11 cellular contexts compared by ENCODE assay signal in the genomic region with DNA sequence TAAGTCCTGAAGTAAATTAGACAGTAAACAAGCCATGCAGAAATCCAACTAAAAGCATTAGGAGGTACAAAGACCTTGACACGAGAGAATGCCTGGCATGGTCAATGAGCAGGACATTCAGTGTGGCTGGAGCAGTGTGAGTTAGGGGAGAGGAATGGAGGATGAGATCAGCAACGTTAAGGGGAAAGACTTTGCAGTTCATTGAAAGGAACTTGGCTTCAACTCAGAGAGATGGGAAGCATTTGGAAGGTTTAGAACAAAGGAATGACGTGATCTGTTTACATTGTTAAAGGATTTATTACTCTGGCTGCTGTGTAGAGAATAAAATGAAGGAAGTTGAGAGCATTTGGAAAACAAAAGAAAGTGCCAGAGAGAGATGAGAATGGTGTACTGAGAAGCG.
DNase-seq lines count a peak whose midpoint lies in the region; ATAC-seq, FAIRE-seq and TF ChIP-seq lines count a peak whose summit lies in the region.
"Had no signal": no experiment of that assay in that cellular context is flagged by ENCODE, and none has a peak within 500 bp of the region (broad histone marks: within the 10 kb centered on the region; RNA-seq: fewer than 3 reads in every experiment).

No MANE protein-coding gene starts in this region.

- CTCF ChIA-PET in AG04450 (lab: Charles Lee), result interaction anchor here (1.0 kb wide), 1 partner anchor 609 kb away, joined by 10 read pairs; no protein-coding TSS in a partner anchor

- no peaks in the 10 kb centered on the region for H3K9me3 ChIP-seq in AG04450 (ENCODE audit: control insufficient read depth, insufficient read depth, low read length)
- no peaks in the 10 kb centered on the region for H3K9me3 ChIP-seq in body of pancreas

- TF ChIP-seq POLR2A in body of pancreas (IDR thresholded peaks at IDR 0.05), result no peak

- no peak overlapping the region for H3K27ac ChIP-seq in AG04450 (ENCODE audit: low read depth, low read length)
- no peak overlapping the region for H3K27ac ChIP-seq in body of pancreas

- no peak overlapping the region for H3K27ac Mint-ChIP-seq in glutamatergic neuron (ENCODE audit: unreplicated experiment)
- H3K27ac Mint-ChIP-seq: activated naive CD4-positive, alpha-beta T cell treated with anti-CD3 and anti-CD28 coated beads, Interleukin-2, amount 10 ng/mL, durations not matched to agents 7 days and 5 days had no signal

- H3K4me3 Mint-ChIP-seq in glutamatergic neuron (ENCODE audit: unreplicated experiment), result no peak overlapping the region
- H3K4me3 Mint-ChIP-seq: activated naive CD4-positive, alpha-beta T cell treated with anti-CD3 and anti-CD28 coated beads, Interleukin-2, amount 10 ng/mL, durations not matched to agents 7 days and 5 days had no signal

- WGBS in body of pancreas, 2 donors, result 34% methylated on average over 4 of the region's 4 CpGs

- ATAC-seq in GM18868 (IDR thresholded peaks at IDR 0.05; ENCODE audit: unreplicated experiment), result no peak
- ATAC-seq in GM18511 (IDR thresholded peaks at IDR 0.05; ENCODE audit: unreplicated experiment), result no peak
- ATAC-seq in body of pancreas, result no peak

- intact Hi-C loops in body of pancreas (cut with DNase I), result no loop called here

- H3K4me1 ChIP-seq in body of pancreas, result no peaks in the 10 kb centered on the region

- TF ChIP-seq CTCF in AG04450 (IDR thresholded peaks at IDR 0.05; ENCODE audit: low read depth, low read length) (no peak), glutamatergic neuron (IDR thresholded peaks at IDR 0.05; ENCODE audit: partially characterized antibody, unreplicated experiment) (no peak), body of pancreas (IDR thresholded peaks at IDR 0.05) (no peak)

- POLR2A ChIA-PET in AG04450 (lab: Yijun Ruan, JAX), result no interaction called here

- no peaks in the 10 kb centered on the region for H3K27me3 Mint-ChIP-seq in glutamatergic neuron (ENCODE audit: unreplicated experiment)
- H3K27me3 Mint-ChIP-seq: activated naive CD4-positive, alpha-beta T cell treated with anti-CD3 and anti-CD28 coated beads, Interleukin-2, amount 10 ng/mL, durations not matched to agents 7 days and 5 days had no signal

- FAIRE-seq in HTR-8/SVneo (lab: Jason Lieb, UNC), result no peak

- no peaks in the 10 kb centered on the region for H3K36me3 Mint-ChIP-seq in glutamatergic neuron (ENCODE audit: unreplicated experiment)
- H3K36me3 Mint-ChIP-seq: activated naive CD4-positive, alpha-beta T cell treated with anti-CD3 and anti-CD28 coated beads, Interleukin-2, amount 10 ng/mL, durations not matched to agents 7 days and 5 days had no signal

- H3K4me1 Mint-ChIP-seq in glutamatergic neuron (ENCODE audit: low read depth, unreplicated experiment), result no peaks in the 10 kb centered on the region
- H3K4me1 Mint-ChIP-seq: activated naive CD4-positive, alpha-beta T cell treated with anti-CD3 and anti-CD28 coated beads, Interleukin-2, amount 10 ng/mL, durations not matched to agents 7 days and 5 days had no signal

- H3K4me3 ChIP-seq in AG04450 (ENCODE audit: low read depth, low read length) (no peak overlapping the region), body of pancreas (no peak overlapping the region)

- DNase-seq in AG04450 (ENCODE audit: low read depth, low spot score) (peak; percentile 47), HTR-8/SVneo (ENCODE audit: insufficient read length, low spot score) (peak; percentile 5), amniotic epithelial cell (ENCODE audit: low read depth) (peak; percentile 87), iPS-NIHi7 (ENCODE audit: extremely low spot score) (peak; percentile 66), glutamatergic neuron (no peak), body of pancreas (no peak)
- DNase-seq: activated naive CD4-positive, alpha-beta T cell treated with anti-CD3 and anti-CD28 coated beads, Interleukin-2, amount 10 ng/mL, durations not matched to agents 7 days and 5 days; KBM-7; T-helper 1 cell had no signal

- H3K36me3 ChIP-seq in body of pancreas (replicated peaks in 1 of 2; ENCODE audit: insufficient read depth in 1 of 2, low read depth in 2 of 2), result no peaks in the 10 kb centered on the region

- H3K9me3 Mint-ChIP-seq in glutamatergic neuron (ENCODE audit: unreplicated experiment), result no peaks in the 10 kb centered on the region
- H3K9me3 Mint-ChIP-seq: activated naive CD4-positive, alpha-beta T cell treated with anti-CD3 and anti-CD28 coated beads, Interleukin-2, amount 10 ng/mL, durations not matched to agents 7 days and 5 days had no signal

- H3K27me3 ChIP-seq in AG04450 (ENCODE audit: control insufficient read depth, insufficient read depth, low read length) (no peaks in the 10 kb centered on the region), body of pancreas (no peaks in the 10 kb centered on the region)

Comparison
In these comparisons a context has a peak if more than half of its experiments do, and no peak if none do; other contexts are left out.
1. DNase-seq: peak in AG04450 (single experiment), HTR-8/SVneo (single experiment), amniotic epithelial cell (single experiment) and iPS-NIHi7 (single experiment); none in glutamatergic neuron (single experiment) and body of pancreas (0 of 4).